In genomic region chr14:103015426-103015825, GRCh38 we compare ENCODE assay signal across 21 cellular contexts. TPM values are rescaled to one million over a fixed set of nuclear protein-coding genes. Genes with fewer than 3 reads are reported as not detected.
DNase-seq lines count a peak whose midpoint lies in the region; ATAC-seq and TF ChIP-seq lines count a peak whose summit lies in the region.
"Had no signal": no experiment of that assay in that cellular context is flagged by ENCODE, and none has a peak within 500 bp of the region (broad histone marks: within the 10 kb centered on the region; RNA-seq: fewer than 3 reads in every experiment).

No MANE protein-coding gene starts in this region.

- H2BK5ac ChIP-seq in H9 (ENCODE audit: insufficient read length, low read length) = no peak overlapping the region

- no peak overlapping the region for H4K8ac ChIP-seq in H9 (replicated peaks; ENCODE audit: insufficient read length, low read depth, low read length)

- POLR2A ChIA-PET in RWPE1 (lab: Yijun Ruan, JAX; ENCODE audit: low non-redundant PET) = no interaction called here

- H3K4me3 Mint-ChIP-seq in H9 = no peak overlapping the region
- no peak overlapping the region for H3K4me3 Mint-ChIP-seq in endodermal cell
- H3K4me3 Mint-ChIP-seq: IgD-negative memory B cell; natural killer cell; T-helper 2 cell treated with Interferon-gamma antibody and Interleukin-4, amounts not matched to agents 5 μg/mL and 100 μg/mL, for 36 hours had no signal

- no peak overlapping the region for H2BK20ac ChIP-seq in H9 (ENCODE audit: low read depth, low read length, poor library complexity, severe bottlenecking)

- no peak overlapping the region for H3K18ac ChIP-seq in H9 (ENCODE audit: insufficient read length, low read depth, low read length)

- H3K56ac ChIP-seq in H9 (ENCODE audit: insufficient read length, low read depth, low read length) = no peak overlapping the region

- H2BK15ac ChIP-seq in H9 (ENCODE audit: low read depth, low read length) = no peak overlapping the region

- H2BK120ac ChIP-seq in H9 (ENCODE audit: low read depth, low read length, poor library complexity, severe bottlenecking) = no peak overlapping the region

- H3K27me3 Mint-ChIP-seq in H9 (ENCODE audit: low read depth) (no peaks in the 10 kb centered on the region), endodermal cell (ENCODE audit: insufficient read depth) (no peaks in the 10 kb centered on the region)
- H3K27me3 Mint-ChIP-seq: IgD-negative memory B cell had no signal

- H3T11ph ChIP-seq in H9 (ENCODE audit: low read length) = no peak overlapping the region

- no peak overlapping the region for H2AK5ac ChIP-seq in H9 (ENCODE audit: insufficient read length, low read length)

- H2AFZ ChIP-seq in H9 (ENCODE audit: low read length) (no peak overlapping the region), smooth muscle cell (ENCODE audit: low read depth) (no peak overlapping the region)

- peaks cover 2 to 16% (median 13%) of the 10 kb centered on the region in 3 experiments for H3K36me3 Mint-ChIP-seq in H9 (ENCODE audit: insufficient read depth in 1 of 3, low read depth in 3 of 3)
- peaks cover 24% of the 10 kb centered on the region for H3K36me3 Mint-ChIP-seq in endodermal cell (ENCODE audit: low read depth)
- H3K36me3 Mint-ChIP-seq: natural killer cell had no signal

- intact Hi-C loops in heart left ventricle (cut with DNase I) = no loop called here

- no peak for ATAC-seq in heart left ventricle
- ATAC-seq in GM21786 (IDR thresholded peaks at IDR 0.05; ENCODE audit: unreplicated experiment) = no peak
- ATAC-seq: natural killer cell had no signal

- no peaks in the 10 kb centered on the region for H3K23me2 ChIP-seq in H9 (ENCODE audit: insufficient read length, low read depth, low read length, poor library complexity, severe bottlenecking)

- H3K79me2 ChIP-seq in H9 (ENCODE audit: insufficient read depth, low read length) (peaks cover 22% of the 10 kb centered on the region; the same call in 1 of the 2 replicates), smooth muscle cell (ENCODE audit: low read depth) (peaks cover 91% of the 10 kb centered on the region)

- H3K4me3 ChIP-seq in endodermal cell (ENCODE audit: low read length) (no peak overlapping the region), smooth muscle cell (no peak overlapping the region), heart left ventricle (no peak overlapping the region)
- H3K4me3 ChIP-seq: ascending aorta, colonic mucosa, MG63 had no signal

- H3K4me1 Mint-ChIP-seq in H9 = peaks cover 25 to 27% of the 10 kb centered on the region in 2 experiments
- peaks cover 16% of the 10 kb centered on the region for H3K4me1 Mint-ChIP-seq in endodermal cell

- WGBS in H9 (ENCODE audit: extremely low coverage, insufficient read length, low lambda C conversion rate) = no CpG with 5 or more reads among the region's 5 CpGs
- 83 to 98% methylated on average over 2 to 5 of the region's 5 CpGs for WGBS in endodermal cell (ENCODE audit: insufficient coverage in 1 of 2, insufficient read length in 1 of 2), 2 experiments
- 93% methylated on average over 5 of the region's 5 CpGs for WGBS in smooth muscle cell (ENCODE audit: low lambda C conversion rate)
- WGBS in heart left ventricle, 4 donors = 73 to 79% (median 76%) methylated on average over 5 of the region's 5 CpGs

- no peaks in the 10 kb centered on the region for H4K20me1 ChIP-seq in H9 (ENCODE audit: control insufficient read depth, insufficient read depth, insufficient read length)
- H4K20me1 ChIP-seq in smooth muscle cell (ENCODE audit: low read depth) = peaks cover 99% of the 10 kb centered on the region

- H3K27ac ChIP-seq in H9 (ENCODE audit: insufficient read length, low read depth, low read length) = no peak overlapping the region
- H3K27ac ChIP-seq in RWPE1 = peak overlapping the region; percentile 38
- H3K27ac ChIP-seq in endodermal cell (ENCODE audit: low read depth, low read length) = peak overlapping the region; percentile 95
- H3K27ac ChIP-seq in smooth muscle cell (ENCODE audit: low read depth) = no peak overlapping the region
- peak overlapping the region in 2 of 12 donors; percentile 21 to 59 for H3K27ac ChIP-seq in heart left ventricle
- H3K27ac ChIP-seq: ascending aorta, colonic mucosa, HL-60 had no signal

- H2BK12ac ChIP-seq in H9 (ENCODE audit: insufficient read length, low read depth, low read length) = no peak overlapping the region

- TF ChIP-seq POLR2A in heart left ventricle (IDR thresholded peaks at IDR 0.05) = no peak

- H3K36me3 ChIP-seq in endodermal cell (ENCODE audit: control insufficient read depth, insufficient read depth, low read length) (peaks cover 19% of the 10 kb centered on the region), smooth muscle cell (ENCODE audit: low read depth) (no peaks in the 10 kb centered on the region), heart left ventricle (peaks cover 0 to 24% (median 6%) of the 10 kb centered on the region in 9 donors)
- H3K36me3 ChIP-seq: colonic mucosa had no signal

- H3K27me3 ChIP-seq in H9 (ENCODE audit: insufficient read depth, low read length) (no peaks in the 10 kb centered on the region), endodermal cell (ENCODE audit: control insufficient read depth, insufficient read depth, low read length, poor library complexity, severe bottlenecking) (no peaks in the 10 kb centered on the region), smooth muscle cell (ENCODE audit: low read depth) (no peaks in the 10 kb centered on the region), heart left ventricle (no peaks in the 10 kb centered on the region)
- H3K27me3 ChIP-seq: ascending aorta, colonic mucosa, MG63 had no signal

- no peak overlapping the region for H3K23ac ChIP-seq in H9 (ENCODE audit: insufficient read length, low read depth, low read length)

- H3K9me3 ChIP-seq in H9 (ENCODE audit: control insufficient read depth, low read depth, low read length) (no peaks in the 10 kb centered on the region), endodermal cell (ENCODE audit: control insufficient read depth, low read length) (no peaks in the 10 kb centered on the region), smooth muscle cell (replicated peaks; ENCODE audit: low read depth) (no peaks in the 10 kb centered on the region), heart left ventricle (no peaks in the 10 kb centered on the region)
- H3K9me3 ChIP-seq: ascending aorta, colonic mucosa, MG63 had no signal

- H3F3A ChIP-seq in smooth muscle cell (ENCODE audit: low read depth) = no peaks in the 10 kb centered on the region

- no peak for TF ChIP-seq CTCF in H9 (conservative IDR thresholded peaks at IDR 0.05)
- TF ChIP-seq CTCF in RWPE1 (conservative IDR thresholded peaks at IDR 0.05; ENCODE audit: low read depth) = no peak
- no peak for TF ChIP-seq CTCF in endodermal cell (conservative IDR thresholded peaks at IDR 0.05)
- TF ChIP-seq CTCF in smooth muscle cell (IDR thresholded peaks at IDR 0.05; ENCODE audit: borderline replicate concordance, insufficient read depth, poor library complexity, severe bottlenecking) = no peak
- no peak for TF ChIP-seq CTCF in heart left ventricle (IDR thresholded peaks at IDR 0.05)

- CTCF ChIA-PET in RWPE1 (lab: Yijun Ruan, JAX) = no interaction called here

- H3K9ac ChIP-seq in H9 (ENCODE audit: extremely low read depth, insufficient read length, low read length) (no peak overlapping the region), endodermal cell (ENCODE audit: extremely low read depth, low read length, poor library complexity, severe bottlenecking) (no peak overlapping the region), smooth muscle cell (ENCODE audit: low read depth) (no peak overlapping the region)

- H3K4me1 ChIP-seq in H9 (ENCODE audit: insufficient read depth, low read length) (peaks cover 7% of the 10 kb centered on the region; the same call in 1 of the 2 replicates), endodermal cell (ENCODE audit: control insufficient read depth, insufficient read depth, low read length) (peaks cover 3% of the 10 kb centered on the region), smooth muscle cell (ENCODE audit: low read depth) (peaks cover 16% of the 10 kb centered on the region), heart left ventricle (peaks cover 0 to 67% (median 33%) of the 10 kb centered on the region in 12 donors)
- H3K4me1 ChIP-seq: colonic mucosa had no signal

- H4K91ac ChIP-seq in H9 (ENCODE audit: insufficient read length, low read depth, low read length) = no peak overlapping the region

- no peak overlapping the region for H3K14ac ChIP-seq in H9 (ENCODE audit: insufficient read depth, low read length)

- DNase-seq in H9 (peak; percentile 3), RWPE1 (ENCODE audit: low spot score) (no peak), endodermal cell (no peak), smooth muscle cell (lab: John Stamatoyannopoulos, UW; ENCODE audit: unreplicated experiment) (no peak), D341Med (ENCODE audit: low spot score) (no peak), heart left ventricle (no peak), NCI-H526 treated with DMSO at 0.1 percent for 48 hours (lab: John Stamatoyannopoulos, UW) (no peak)
- DNase-seq: activated CD4-positive, CD25-positive, alpha-beta regulatory T cell; activated naive CD4-positive, alpha-beta T cell treated with anti-CD3 and anti-CD28 coated beads, Interleukin-2, amount 50 U/mL, for 16 hours; activated T-cell treated with anti-CD3 and anti-CD28 coated beads, Interleukin-2, amount 50 U/mL, for 48 hours; AML-193; colonic mucosa; foreskin melanocyte; natural killer cell; stimulated activated CD4-positive, alpha-beta T cell treated with anti-CD3 and anti-CD28 coated beads, Interleukin-4, amount 100 ng/mL, for 24 hours had no signal

- no peak overlapping the region for H3K4ac ChIP-seq in H9 (ENCODE audit: low read depth, low read length)

- no peaks in the 10 kb centered on the region for H3K9me3 Mint-ChIP-seq in H9
- peaks cover 5% of the 10 kb centered on the region for H3K9me3 Mint-ChIP-seq in endodermal cell
- H3K9me3 Mint-ChIP-seq: IgD-negative memory B cell; natural killer cell; T-helper 2 cell treated with Interferon-gamma antibody and Interleukin-4, amounts not matched to agents 5 μg/mL and 100 μg/mL, for 36 hours had no signal

- H4K5ac ChIP-seq in H9 (ENCODE audit: insufficient read length, low read depth, low read length) = no peak overlapping the region

- peaks cover 14% of the 10 kb centered on the region for H3K79me1 ChIP-seq in H9 (ENCODE audit: insufficient read depth, low read depth, low read length, poor library complexity, severe bottlenecking)

- H3K4me2 ChIP-seq in H9 (ENCODE audit: insufficient read depth, insufficient read length, low read length) (no peak overlapping the region), smooth muscle cell (peak overlapping the region; percentile 7)

- H3K27ac Mint-ChIP-seq in H9 = peak overlapping the region in 2 of 3 experiments; percentile 36 to 54; a peak in 2 of 7 replicates
- peak overlapping the region; percentile 18 for H3K27ac Mint-ChIP-seq in endodermal cell
- H3K27ac Mint-ChIP-seq: natural killer cell; T-helper 2 cell treated with Interferon-gamma antibody and Interleukin-4, amounts not matched to agents 5 μg/mL and 100 μg/mL, for 36 hours had no signal

RNA-seq across cellular contexts. Expression of gene CDC42BPB, which starts 41.9 kb away (rescaled TPM):
- total RNA-seq in H9 (2021) (97.3 and 103 TPM in 2 replicates), endodermal cell (100 to 1,000 TPM; 120 to 123 TPM), smooth muscle cell (56.6 and 71.2 TPM in 2 replicates), heart left ventricle (100 to 1,000 TPM in 1 of 9 donors, 10 to 100 TPM in 8; 58.9 to 124 (median 68.9) TPM)
- polyA plus RNA-seq in endodermal cell (2013, experiment 1 of 2) = 82.7 TPM
- 80.3 TPM for polyA plus RNA-seq in endodermal cell (2013, experiment 2 of 2)
- polyA plus RNA-seq in smooth muscle cell (11.3 and 14.4 TPM in 2 replicates), heart left ventricle (10 to 100 TPM; 31.1 to 72.4 TPM)

Comparison
In these comparisons a context has a peak if more than half of its experiments do, and no peak if none do; other contexts are left out.
1. H3K27ac ChIP-seq: peak in RWPE1 (single experiment) and endodermal cell (single experiment); none in H9 (single experiment) and smooth muscle cell (single experiment).